In the genomic region with DNA sequence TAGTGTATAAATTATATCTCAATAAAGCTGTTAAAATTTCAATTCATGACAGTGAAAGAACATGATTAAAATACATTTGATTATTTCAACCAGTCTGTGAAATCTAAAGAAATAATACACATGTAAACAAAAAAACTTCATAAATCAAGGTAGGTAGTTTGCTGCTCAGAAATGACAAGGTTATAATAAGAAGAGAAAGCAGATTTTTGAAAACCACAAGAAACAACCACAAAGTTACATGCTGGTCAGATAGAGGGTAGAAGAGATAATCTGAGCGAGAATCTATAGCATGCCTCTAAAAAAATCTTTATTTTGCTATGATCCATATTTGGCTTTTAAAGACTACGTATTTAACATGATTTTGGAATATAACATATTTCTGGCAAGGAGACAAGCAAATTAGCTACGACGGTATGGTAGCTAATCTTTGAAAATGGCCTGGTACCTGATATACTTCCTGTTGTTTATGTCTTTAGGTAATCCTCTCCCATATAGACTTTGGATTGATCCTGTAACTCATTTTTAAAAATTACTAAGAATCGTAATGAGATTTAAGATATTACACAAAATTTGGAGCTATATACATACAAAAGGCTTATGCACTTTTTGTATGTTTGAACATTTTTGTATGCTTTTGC, we compare ENCODE assay signal across 1 cellular context.
TF ChIP-seq lines count a peak whose summit lies in the region.

No MANE protein-coding gene starts in this region.

TF ChIP-seq in HCT116, 20 proteins besides CTCF, POLR2A, EP300 and RAD21:
- TF ChIP-seq EGR1 (IDR thresholded peaks at IDR 0.05; ENCODE audit: low read depth) (no peak), TCF7L2 (IDR thresholded peaks at IDR 0.05; ENCODE audit: borderline replicate concordance, extremely low read depth, insufficient read depth, insufficient read length) (no peak), SIN3A (IDR thresholded peaks at IDR 0.05; ENCODE audit: low read depth) (no peak)
